Comparison of ENCODE assay signal across 1 cellular context in the genomic region with DNA sequence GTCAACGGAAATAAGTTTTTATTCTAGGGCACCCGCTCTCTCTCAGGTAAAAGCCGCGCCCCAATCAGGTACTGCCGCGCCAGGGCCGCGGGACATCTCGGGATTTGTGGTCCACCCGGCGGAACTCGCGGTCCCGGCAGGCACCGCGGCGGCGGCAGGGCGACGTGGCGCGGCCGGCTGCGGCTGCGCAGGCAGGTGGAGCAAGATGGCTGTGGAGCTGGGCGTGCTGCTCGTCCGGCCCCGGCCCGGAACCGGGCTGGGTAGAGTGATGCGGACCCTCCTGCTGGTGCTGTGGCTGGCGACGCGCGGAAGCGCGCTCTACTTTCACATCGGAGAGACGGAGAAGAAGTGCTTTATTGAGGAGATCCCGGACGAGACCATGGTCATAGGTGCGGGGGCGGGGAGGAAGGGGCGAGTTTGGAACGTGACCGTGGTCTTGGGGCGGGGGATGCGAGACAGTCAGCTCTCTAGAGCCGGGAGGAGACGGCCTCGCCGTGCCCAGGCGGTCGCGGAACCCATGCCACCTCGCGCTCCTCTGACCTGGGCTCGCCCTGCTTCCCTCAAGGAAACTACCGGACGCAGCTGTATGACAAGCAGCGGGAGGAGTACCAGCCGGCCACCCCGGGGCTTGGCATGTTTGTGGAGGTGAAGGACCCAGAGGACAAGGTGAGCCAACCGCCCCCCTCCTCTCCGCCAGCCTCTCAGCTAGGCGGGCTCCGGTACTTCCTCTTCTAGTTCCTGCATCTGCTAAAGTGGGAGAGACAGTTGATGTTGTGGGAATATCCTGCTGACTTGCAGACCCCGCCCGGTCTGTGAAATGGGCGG.
TF ChIP-seq lines count a peak whose summit lies in the region.

A gene (plus strand): TSS at position 194 of the 825 bp plus-strand sequence. CDS start 12 bp downstream, at position 206.

TF ChIP-seq in GM23338, 12 proteins besides CTCF, POLR2A, EP300 and RAD21 (continued from another document):
- TF ChIP-seq, protein P1, sequence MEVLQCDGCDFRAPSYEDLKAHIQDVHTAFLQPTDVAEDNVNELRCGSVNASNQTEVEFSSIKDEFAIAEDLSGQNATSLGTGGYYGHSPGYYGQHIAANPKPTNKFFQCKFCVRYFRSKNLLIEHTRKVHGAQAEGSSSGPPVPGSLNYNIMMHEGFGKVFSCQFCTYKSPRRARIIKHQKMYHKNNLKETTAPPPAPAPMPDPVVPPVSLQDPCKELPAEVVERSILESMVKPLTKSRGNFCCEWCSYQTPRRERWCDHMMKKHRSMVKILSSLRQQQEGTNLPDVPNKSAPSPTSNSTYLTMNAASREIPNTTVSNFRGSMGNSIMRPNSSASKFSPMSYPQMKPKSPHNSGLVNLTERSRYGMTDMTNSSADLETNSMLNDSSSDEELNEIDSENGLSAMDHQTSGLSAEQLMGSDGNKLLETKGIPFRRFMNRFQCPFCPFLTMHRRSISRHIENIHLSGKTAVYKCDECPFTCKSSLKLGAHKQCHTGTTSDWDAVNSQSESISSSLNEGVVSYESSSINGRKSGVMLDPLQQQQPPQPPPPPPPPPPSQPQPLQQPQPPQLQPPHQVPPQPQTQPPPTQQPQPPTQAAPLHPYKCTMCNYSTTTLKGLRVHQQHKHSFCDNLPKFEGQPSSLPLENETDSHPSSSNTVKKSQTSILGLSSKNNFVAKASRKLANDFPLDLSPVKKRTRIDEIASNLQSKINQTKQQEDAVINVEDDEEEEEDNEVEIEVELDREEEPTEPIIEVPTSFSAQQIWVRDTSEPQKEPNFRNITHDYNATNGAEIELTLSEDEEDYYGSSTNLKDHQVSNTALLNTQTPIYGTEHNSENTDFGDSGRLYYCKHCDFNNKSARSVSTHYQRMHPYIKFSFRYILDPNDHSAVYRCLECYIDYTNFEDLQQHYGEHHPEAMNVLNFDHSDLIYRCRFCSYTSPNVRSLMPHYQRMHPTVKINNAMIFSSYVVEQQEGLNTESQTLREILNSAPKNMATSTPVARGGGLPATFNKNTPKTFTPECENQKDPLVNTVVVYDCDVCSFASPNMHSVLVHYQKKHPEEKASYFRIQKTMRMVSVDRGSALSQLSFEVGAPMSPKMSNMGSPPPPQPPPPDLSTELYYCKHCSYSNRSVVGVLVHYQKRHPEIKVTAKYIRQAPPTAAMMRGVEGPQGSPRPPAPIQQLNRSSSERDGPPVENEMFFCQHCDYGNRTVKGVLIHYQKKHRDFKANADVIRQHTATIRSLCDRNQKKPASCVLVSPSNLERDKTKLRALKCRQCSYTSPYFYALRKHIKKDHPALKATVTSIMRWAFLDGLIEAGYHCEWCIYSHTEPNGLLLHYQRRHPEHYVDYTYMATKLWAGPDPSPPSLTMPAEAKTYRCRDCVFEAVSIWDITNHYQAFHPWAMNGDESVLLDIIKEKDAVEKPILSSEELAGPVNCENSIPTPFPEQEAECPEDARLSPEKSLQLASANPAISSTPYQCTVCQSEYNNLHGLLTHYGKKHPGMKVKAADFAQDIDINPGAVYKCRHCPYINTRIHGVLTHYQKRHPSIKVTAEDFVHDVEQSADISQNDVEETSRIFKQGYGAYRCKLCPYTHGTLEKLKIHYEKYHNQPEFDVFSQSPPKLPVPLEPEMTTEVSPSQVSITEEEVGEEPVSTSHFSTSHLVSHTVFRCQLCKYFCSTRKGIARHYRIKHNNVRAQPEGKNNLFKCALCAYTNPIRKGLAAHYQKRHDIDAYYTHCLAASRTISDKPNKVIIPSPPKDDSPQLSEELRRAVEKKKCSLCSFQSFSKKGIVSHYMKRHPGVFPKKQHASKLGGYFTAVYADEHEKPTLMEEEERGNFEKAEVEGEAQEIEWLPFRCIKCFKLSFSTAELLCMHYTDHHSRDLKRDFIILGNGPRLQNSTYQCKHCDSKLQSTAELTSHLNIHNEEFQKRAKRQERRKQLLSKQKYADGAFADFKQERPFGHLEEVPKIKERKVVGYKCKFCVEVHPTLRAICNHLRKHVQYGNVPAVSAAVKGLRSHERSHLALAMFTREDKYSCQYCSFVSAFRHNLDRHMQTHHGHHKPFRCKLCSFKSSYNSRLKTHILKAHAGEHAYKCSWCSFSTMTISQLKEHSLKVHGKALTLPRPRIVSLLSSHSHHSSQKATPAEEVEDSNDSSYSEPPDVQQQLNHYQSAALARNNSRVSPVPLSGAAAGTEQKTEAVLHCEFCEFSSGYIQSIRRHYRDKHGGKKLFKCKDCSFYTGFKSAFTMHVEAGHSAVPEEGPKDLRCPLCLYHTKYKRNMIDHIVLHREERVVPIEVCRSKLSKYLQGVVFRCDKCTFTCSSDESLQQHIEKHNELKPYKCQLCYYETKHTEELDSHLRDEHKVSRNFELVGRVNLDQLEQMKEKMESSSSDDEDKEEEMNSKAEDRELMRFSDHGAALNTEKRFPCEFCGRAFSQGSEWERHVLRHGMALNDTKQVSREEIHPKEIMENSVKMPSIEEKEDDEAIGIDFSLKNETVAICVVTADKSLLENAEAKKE (CRISPR knock-in tag; IDR thresholded peaks at IDR 0.05): no peak
TF ChIP-seq in GM23338: peak in this region for 3.
